25 cellular contexts compared by ENCODE assay signal in genomic region chr11:100584201-100584600, GRCh38.
"Had no signal": no experiment of that assay in that cellular context is flagged by ENCODE, and none has a peak within 500 bp of the region (broad histone marks: within the 10 kb centered on the region; RNA-seq: fewer than 3 reads in every experiment).

No MANE protein-coding gene starts in this region.

- H3K27me3 ChIP-seq: brain microvascular endothelial cell, esophagus muscularis mucosa had no signal

- H3K36me3 ChIP-seq: brain microvascular endothelial cell, esophagus muscularis mucosa, thoracic aorta, WERI-Rb-1 had no signal

- DNase-seq: activated CD4-positive, alpha-beta memory T cell treated with anti-CD3 and anti-CD28 coated beads for 36 hours; activated CD4-positive, alpha-beta T cell treated with anti-CD3 and anti-CD28 coated beads, Interleukin-2, amount 10 ng/mL, durations not matched to agents 24 days and 14 days; activated CD4-positive, CD25-positive, alpha-beta regulatory T cell treated with anti-CD3 and anti-CD28 coated beads, Interleukin-2, amount 50 U/mL, for 72 hours; activated CD8-positive, alpha-beta memory T cell treated with anti-CD3 and anti-CD28 coated beads, Interleukin-2, amount 50 U/mL, for 4 hours; activated gamma-delta T cell; activated naive CD4-positive, alpha-beta T cell treated with anti-CD3 and anti-CD28 coated beads, Interleukin-2, amount 10 ng/mL, durations not matched to agents 7 days and 5 days; activated naive CD8-positive, alpha-beta T cell treated with anti-CD3 and anti-CD28 coated beads, Interleukin-2, amount 10 ng/mL, durations not matched to agents 7 days and 5 days; activated T-cell treated with anti-CD3 and anti-CD28 coated beads, Interleukin-2, amount 50 U/mL, for 1 hour; amniotic stem cell; brain microvascular endothelial cell; caudate nucleus; endodermal cell; foreskin melanocyte; left cardiac atrium; left ventricle myocardium superior; mucosa of descending colon; right cardiac atrium; stimulated activated CD4-positive, alpha-beta T cell treated with anti-CD3 and anti-CD28 coated beads, Interleukin-4, amount 100 ng/mL, for 24 hours; T-helper 9 cell; trophoblast cell; WERI-Rb-1 had no signal

- ATAC-seq: left cardiac atrium; left ventricle myocardium superior; mucosa of descending colon; natural killer cell treated with Interleukin-12 subunit alpha and Interleukin-12 subunit beta and Interleukin-15 and Interleukin-18, amount 100 ng/mL, for 72 hours; right cardiac atrium; stimulated activated effector memory CD8-positive, alpha-beta T cell treated with anti-CD3 and anti-CD28 coated beads, Interleukin-12 subunit alpha, Interleukin-12 subunit beta, amount 100 ng/mL, for 72 hours had no signal

- H3K27ac ChIP-seq: brain microvascular endothelial cell, esophagus muscularis mucosa, thoracic aorta, WERI-Rb-1 had no signal

- H3K4me3 ChIP-seq: esophagus muscularis mucosa, mucosa of descending colon, thoracic aorta had no signal

- H3K9me3 ChIP-seq: esophagus muscularis mucosa, mucosa of descending colon, thoracic aorta had no signal
